33 cellular contexts compared by ENCODE assay signal in genomic region chr3:74515451-74515850, GRCh38.
"Had no signal": no experiment of that assay in that cellular context is flagged by ENCODE, and none has a peak within 500 bp of the region (broad histone marks: within the 10 kb centered on the region; RNA-seq: fewer than 3 reads in every experiment).

No MANE protein-coding gene starts in this region.

- H3K27me3 Mint-ChIP-seq: activated CD4-positive, alpha-beta memory T cell treated with anti-CD3 and anti-CD28 coated beads, Interleukin-2, amount 10 ng/mL, durations not matched to agents 7 days and 5 days; activated CD4-positive, alpha-beta T cell treated with anti-CD3 and anti-CD28 coated beads for 36 hours; activated CD4-positive, alpha-beta T cell treated with anti-CD3 and anti-CD28 coated beads, Interleukin-2, amount 10 ng/mL, durations not matched to agents 7 days and 5 days; activated naive CD8-positive, alpha-beta T cell; activated T-helper 17 cell treated with anti-CD3 and anti-CD28 coated beads, Interleukin-2, amount 50 U/mL, for 72 hours; central memory CD8-positive, alpha-beta T cell; effector memory CD8-positive, alpha-beta T cell; T-helper 17 cell had no signal

- ATAC-seq: activated CD4-positive, alpha-beta T cell treated with anti-CD3 and anti-CD28 coated beads for 36 hours; activated T-cell treated with anti-CD3 and anti-CD28 coated beads, Interleukin-2, amount 50 U/mL, for 4 hours; activated T-helper 17 cell treated with anti-CD3 and anti-CD28 coated beads, Interleukin-2, amount 50 U/mL, for 72 hours; effector memory CD8-positive, alpha-beta T cell; foreskin keratinocyte; gastrocnemius medialis; heart left ventricle; T-helper 17 cell had no signal

- H3K4me3 Mint-ChIP-seq: activated CD4-positive, alpha-beta memory T cell treated with anti-CD3 and anti-CD28 coated beads, Interleukin-2, amount 10 ng/mL, durations not matched to agents 7 days and 5 days; activated CD4-positive, alpha-beta T cell treated with anti-CD3 and anti-CD28 coated beads for 36 hours; activated CD4-positive, alpha-beta T cell treated with anti-CD3 and anti-CD28 coated beads, Interleukin-2, amount 10 ng/mL, durations not matched to agents 7 days and 5 days; activated naive CD8-positive, alpha-beta T cell; activated T-cell treated with anti-CD3 and anti-CD28 coated beads, Interleukin-2, amount 50 U/mL, for 4 hours; activated T-helper 17 cell treated with anti-CD3 and anti-CD28 coated beads, Interleukin-2, amount 50 U/mL, for 72 hours; brain; central memory CD8-positive, alpha-beta T cell; effector memory CD8-positive, alpha-beta T cell; T-helper 17 cell; T-helper 2 cell treated with Interferon-gamma antibody and Interleukin-4, amounts not matched to agents 5 μg/mL and 100 μg/mL, for 36 hours had no signal

- FAIRE-seq: colon had no signal

- H3K4me1 ChIP-seq: breast epithelium, esophagus muscularis mucosa, foreskin keratinocyte, gastrocnemius medialis, heart left ventricle had no signal

- H3K27ac Mint-ChIP-seq: activated CD4-positive, alpha-beta memory T cell treated with anti-CD3 and anti-CD28 coated beads, Interleukin-2, amount 10 ng/mL, durations not matched to agents 7 days and 5 days; activated CD4-positive, alpha-beta T cell treated with anti-CD3 and anti-CD28 coated beads for 36 hours; activated CD4-positive, alpha-beta T cell treated with anti-CD3 and anti-CD28 coated beads, Interleukin-2, amount 10 ng/mL, durations not matched to agents 7 days and 5 days; activated naive CD8-positive, alpha-beta T cell; activated T-helper 17 cell treated with anti-CD3 and anti-CD28 coated beads, Interleukin-2, amount 50 U/mL, for 72 hours; brain; effector memory CD8-positive, alpha-beta T cell; T-helper 17 cell; T-helper 2 cell treated with Interferon-gamma antibody and Interleukin-4, amounts not matched to agents 5 μg/mL and 100 μg/mL, for 36 hours had no signal

- H3K36me3 Mint-ChIP-seq: activated naive CD8-positive, alpha-beta T cell; brain had no signal

- H3K36me3 ChIP-seq: breast epithelium, esophagus muscularis mucosa, gastrocnemius medialis, heart left ventricle had no signal

- H3K4me3 ChIP-seq: breast epithelium, esophagus muscularis mucosa, gastrocnemius medialis, heart left ventricle had no signal

- H3K4me1 Mint-ChIP-seq: activated CD4-positive, alpha-beta memory T cell treated with anti-CD3 and anti-CD28 coated beads, Interleukin-2, amount 10 ng/mL, durations not matched to agents 7 days and 5 days; activated CD4-positive, alpha-beta T cell treated with anti-CD3 and anti-CD28 coated beads for 36 hours; activated CD4-positive, alpha-beta T cell treated with anti-CD3 and anti-CD28 coated beads, Interleukin-2, amount 10 ng/mL, durations not matched to agents 7 days and 5 days; activated T-helper 17 cell treated with anti-CD3 and anti-CD28 coated beads, Interleukin-2, amount 50 U/mL, for 72 hours; central memory CD8-positive, alpha-beta T cell; T-helper 17 cell had no signal

- H3K9me3 ChIP-seq: breast epithelium, esophagus muscularis mucosa, gastrocnemius medialis, heart left ventricle had no signal

- H3K9me3 Mint-ChIP-seq: activated CD4-positive, alpha-beta T cell treated with anti-CD3 and anti-CD28 coated beads, Interleukin-2, amount 10 ng/mL, durations not matched to agents 7 days and 5 days; brain had no signal

- DNase-seq: activated CD4-positive, alpha-beta memory T cell treated with anti-CD3 and anti-CD28 coated beads, Interleukin-2, amount 10 ng/mL, durations not matched to agents 7 days and 5 days; activated CD4-positive, alpha-beta T cell treated with anti-CD3 and anti-CD28 coated beads for 36 hours; activated CD4-positive, alpha-beta T cell treated with anti-CD3 and anti-CD28 coated beads, Interleukin-2, amount 10 ng/mL, durations not matched to agents 7 days and 5 days; activated CD4-positive, alpha-beta T cell treated with anti-CD3 and anti-CD28 coated beads, Interleukin-2, amount 50 U/mL, for 4 hours; activated CD4-positive, CD25-positive, alpha-beta regulatory T cell; activated CD4-positive, CD25-positive, alpha-beta regulatory T cell treated with anti-CD3 and anti-CD28 coated beads, Interleukin-2, amount 50 U/mL, for 72 hours; activated effector memory CD4-positive, alpha-beta T cell treated with Interleukin-2 at 50 U/mL for 16 hours; activated gamma-delta T cell treated with Interleukin-2 at 50 U/mL for 16 hours; activated naive CD4-positive, alpha-beta T cell treated with anti-CD3 and anti-CD28 coated beads, Interleukin-2, amount 50 U/mL, for 16 hours; activated naive CD4-positive, alpha-beta T cell treated with Interleukin-2 at 50 U/mL for 16 hours; activated T-cell treated with anti-CD3 and anti-CD28 coated beads, Interleukin-2, amount 50 U/mL, for 4 hours; amniotic stem cell; anterior cingulate cortex; cortex of kidney; dermis blood vessel endothelial cell; effector CD4-positive, alpha-beta T cell; effector memory CD8-positive, alpha-beta T cell; erythroblast; foreskin keratinocyte; gastrocnemius medialis; glutamatergic neuron; heart left ventricle; T-helper 1 cell; T-helper 17 cell; T1000 had no signal

- H3K27ac ChIP-seq: breast epithelium, esophagus muscularis mucosa, foreskin keratinocyte, gastrocnemius medialis, heart left ventricle had no signal

- H3K27me3 ChIP-seq: breast epithelium, esophagus muscularis mucosa, foreskin keratinocyte, gastrocnemius medialis, heart left ventricle had no signal
